ENCODE assay signal across 8 cellular contexts in genomic region chr17:36149296-36149820, GRCh38. TPM values are rescaled to one million over a fixed set of nuclear protein-coding genes. Genes with fewer than 3 reads are reported as not detected.
A peak's percentile ranks its signal among the peaks of the same experiment; 100 is the strongest.
DNase-seq lines count a peak whose midpoint lies in the region; ATAC-seq and TF ChIP-seq lines count a peak whose summit lies in the region.

No MANE protein-coding gene starts in this region.

- no peak for ATAC-seq in naive B cell (ENCODE audit: low read depth in 2 of 2)
- ATAC-seq in HG02981 (IDR thresholded peaks at IDR 0.05; ENCODE audit: unreplicated experiment), result no peak
- no peak for ATAC-seq in GM18873 (IDR thresholded peaks at IDR 0.05; ENCODE audit: low FRiP score, unreplicated experiment)

- H3K36me3 ChIP-seq in KMS-11 (ENCODE audit: insufficient read depth) (no peaks in the 10 kb centered on the region), brain microvascular endothelial cell (replicated peaks) (no peaks in the 10 kb centered on the region)

- H3K4me3 Mint-ChIP-seq in naive B cell, result peak overlapping the region in 5 of 8 donors; percentile 0 to 68 (median 49)

- no peak overlapping the region for H3K4me2 ChIP-seq in KMS-11

- H3K4me3 ChIP-seq in KMS-11 (IDR thresholded peaks at IDR 0.05; ENCODE audit: insufficient read depth, low read depth, low read length) (no peak overlapping the region), brain microvascular endothelial cell (ENCODE audit: low read depth, low read length) (no peak overlapping the region)

- DNase-seq in Daoy (ENCODE audit: low read depth) (peak; percentile 72), brain microvascular endothelial cell (peak; percentile 67), naive B cell (no peak), NCI-H1417 (lab: John Stamatoyannopoulos, UW) (no peak), DMS79 treated with DMSO at 0.1 percent for 48 hours (lab: John Stamatoyannopoulos, UW) (no peak)

- H3K79me2 ChIP-seq in KMS-11 (ENCODE audit: insufficient read depth, low read depth), result no peaks in the 10 kb centered on the region

- H3K27ac Mint-ChIP-seq in naive B cell, result peak overlapping the region in 2 of 6 donors; percentile 8 to 38

- H3K9ac ChIP-seq in KMS-11, result no peak overlapping the region

- H3K27ac ChIP-seq in KMS-11 (no peak overlapping the region), brain microvascular endothelial cell (no peak overlapping the region)

- peaks cover 0 to 5% (median 0%) of the 10 kb centered on the region in 3 donors for H3K27me3 Mint-ChIP-seq in naive B cell

- no peaks in the 10 kb centered on the region for H3K36me3 Mint-ChIP-seq in naive B cell

- TF ChIP-seq CTCF in KMS-11 (conservative IDR thresholded peaks at IDR 0.05; ENCODE audit: low read depth, low read length), result 0 out of 2 replicates have a peak, but pooled peaks have one; percentile 35
- TF ChIP-seq CTCF in brain microvascular endothelial cell (IDR thresholded peaks at IDR 0.05; ENCODE audit: low read depth, low read length, missing control alignments), result no peak

- peaks cover 27 to 46% (median 41%) of the 10 kb centered on the region in 3 donors for H3K4me1 Mint-ChIP-seq in naive B cell

- H3K27me3 ChIP-seq in KMS-11 (ENCODE audit: insufficient read depth, low read depth), result no peaks in the 10 kb centered on the region
- no peaks in the 10 kb centered on the region for H3K27me3 ChIP-seq in brain microvascular endothelial cell (replicated peaks)

- no peaks in the 10 kb centered on the region for H4K20me1 ChIP-seq in KMS-11 (ENCODE audit: insufficient read depth)

- no peaks in the 10 kb centered on the region for H3K9me3 Mint-ChIP-seq in naive B cell

- no peak overlapping the region for H2AFZ ChIP-seq in KMS-11 (ENCODE audit: low read depth)

- H3K4me1 ChIP-seq in KMS-11 (ENCODE audit: low read depth, poor library complexity, severe bottlenecking), result peaks cover 12% of the 10 kb centered on the region

- in situ Hi-C loops in brain microvascular endothelial cell (cut with HindIII; ENCODE audit: low pct_ligation_motif_present, low sequenced_read_pairs), result no loop called here

RNA-seq across cellular contexts. Expression of gene TBC1D3B, which starts 27.1 kb away (rescaled TPM):
- total RNA-seq in Daoy (2014; rRNA removed; shearing (Covaris generic)), result not detected in 2 replicates
- under 1 TPM in 1 of 6 donors, not detected in 5; 0.73 TPM for polyA plus RNA-seq in naive B cell (ENCODE audit: low read depth in 6 of 6)

RNA-seq across cellular contexts. Expression of gene CCL4, which starts 45.7 kb away (rescaled TPM):
- total RNA-seq in Daoy (2014; rRNA removed; shearing (Covaris generic)), result not detected in 2 replicates
- polyA plus RNA-seq in naive B cell (ENCODE audit: low read depth in 6 of 6), result 10 to 100 TPM in 3 of 6 donors, 1 to 10 TPM in 2, under 1 TPM in 1; 0.79 to 43.5 (median 19.5) TPM

RNA-seq across cellular contexts. Expression of gene CCL3L1, which starts 47.2 kb away (rescaled TPM):
- total RNA-seq in Daoy (2014; rRNA removed; shearing (Covaris generic)), result 1.7 TPM in 1 of 2 replicates, not detected in the other
- 1 to 10 TPM in 1 of 6 donors, under 1 TPM in 3, not detected in 2; 0.48 to 1.5 (median 0.71) TPM for polyA plus RNA-seq in naive B cell (ENCODE audit: low read depth in 6 of 6)

RNA-seq across cellular contexts. Expression of gene CCL3, which starts 59.4 kb away (rescaled TPM):
- total RNA-seq in Daoy (2014; rRNA removed; shearing (Covaris generic)), result 0.46 TPM in 1 of 2 replicates, not detected in the other
- polyA plus RNA-seq in naive B cell (ENCODE audit: low read depth in 6 of 6), result 10 to 100 TPM in 3 of 6 donors, 1 to 10 TPM in 3; 7.0 to 36.8 (median 13.0) TPM

Comparison
In these comparisons a context has a peak if more than half of its experiments do, and no peak if none do; other contexts are left out.
1. DNase-seq: peak in Daoy (single experiment) and brain microvascular endothelial cell (single experiment); none in naive B cell (single experiment), NCI-H1417 (0 of 3) and DMS79 treated with DMSO at 0.1 percent for 48 hours (single experiment).